8 cellular contexts compared by ENCODE assay signal in the genomic region with DNA sequence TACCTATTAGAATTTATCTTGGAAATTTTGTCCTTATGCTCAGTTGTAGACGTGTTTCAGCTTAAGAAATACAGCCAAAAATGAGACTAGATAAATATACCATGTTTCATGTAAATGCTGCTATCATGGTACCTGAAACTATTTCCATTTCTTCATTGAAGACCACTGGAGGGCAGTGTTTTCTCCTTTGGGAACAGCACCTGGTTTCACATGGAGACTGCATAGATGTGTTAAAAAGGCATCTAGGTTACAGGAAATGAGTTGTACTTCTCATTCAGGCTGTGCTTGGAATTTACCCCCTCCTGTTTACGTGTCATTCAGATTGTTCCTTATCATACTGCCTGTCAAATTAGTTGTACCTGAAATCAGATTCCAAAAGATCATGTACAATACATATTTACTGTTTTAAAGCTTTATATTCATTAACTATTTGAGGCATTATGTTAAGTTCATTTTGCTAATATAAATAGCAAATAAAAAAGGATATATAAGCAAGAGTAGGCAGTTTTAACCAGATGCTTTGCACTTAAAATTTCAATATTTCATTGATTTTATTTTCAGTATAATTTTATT.
DNase-seq lines count a peak whose midpoint lies in the region; ATAC-seq and TF ChIP-seq lines count a peak whose summit lies in the region.

No MANE protein-coding gene starts in this region.

- no peak overlapping the region for H3K27ac Mint-ChIP-seq in nephron

- ATAC-seq in GM19328 (IDR thresholded peaks at IDR 0.05; ENCODE audit: unreplicated experiment) (peak; percentile 52), HG03558 (IDR thresholded peaks at IDR 0.05; ENCODE audit: extremely low read depth, unreplicated experiment) (peak; percentile 54)

- peaks cover 11% of the 10 kb centered on the region for H3K4me1 Mint-ChIP-seq in nephron

- no peaks in the 10 kb centered on the region for H3K36me3 Mint-ChIP-seq in nephron (ENCODE audit: low read depth)

- no peaks in the 10 kb centered on the region for H3K9me3 Mint-ChIP-seq in nephron

- H3K4me3 Mint-ChIP-seq in nephron, result no peak overlapping the region

- peaks cover 31% of the 10 kb centered on the region for H3K27me3 Mint-ChIP-seq in nephron (ENCODE audit: low read depth)

- TF ChIP-seq CTCF in nephron (IDR thresholded peaks at IDR 0.05; ENCODE audit: unreplicated experiment in 3 of 3), result peak; percentile 57 to 63 (median 58)

- peak; percentile 87 for DNase-seq in DMS153 (lab: John Stamatoyannopoulos, UW)
- peak; percentile 71 for DNase-seq in NCI-H748 treated with DMSO at 0.1 percent for 48 hours (lab: John Stamatoyannopoulos, UW)
- peak; percentile 70 for DNase-seq in cerebellar cortex (ENCODE audit: low spot score)
- no peak for DNase-seq in nucleus accumbens (lab: John Stamatoyannopoulos, UW)
- DNase-seq in activated CD8-positive, alpha-beta memory T cell treated with anti-CD3 and anti-CD28 coated beads for 24 hours, result no peak

Comparison
In these comparisons a context has a peak if more than half of its experiments do, and no peak if none do; other contexts are left out.
1. DNase-seq: peak in DMS153 (single experiment), NCI-H748 treated with DMSO at 0.1 percent for 48 hours (single experiment) and cerebellar cortex (single experiment); none in nucleus accumbens (0 of 56) and activated CD8-positive, alpha-beta memory T cell treated with anti-CD3 and anti-CD28 coated beads for 24 hours (single experiment).